Comparison of ENCODE assay signal across 1 cellular context in genomic region chr10:110773693-110774068, GRCh38.
TF ChIP-seq lines count a peak whose summit lies in the region.

No MANE protein-coding gene starts in this region.

TF ChIP-seq in A549, 52 proteins besides CTCF, POLR2A, EP300 and RAD21 (continued from another document):
- TF ChIP-seq REST (IDR thresholded peaks at IDR 0.05) (no peak), MAZ (IDR thresholded peaks at IDR 0.05; ENCODE audit: borderline replicate concordance, low read depth, low read length) (no peak), CEBPB (IDR thresholded peaks at IDR 0.05) (no peak), CBX8 (IDR thresholded peaks at IDR 0.05) (no peak), MAX (IDR thresholded peaks at IDR 0.05) (no peak), SREBF2 (IDR thresholded peaks at IDR 0.05) (no peak), NFE2L2 (conservative IDR thresholded peaks at IDR 0.05; ENCODE audit: low read length) (no peak), GATA3 (IDR thresholded peaks at IDR 0.05; ENCODE audit: borderline replicate concordance) (no peak)
